8 cellular contexts compared by ENCODE assay signal in genomic region chr6:99393366-99393697, GRCh38. TPM values are rescaled to one million over a fixed set of nuclear protein-coding genes. Genes with fewer than 3 reads are reported as not detected.
DNase-seq lines count a peak whose midpoint lies in the region; ATAC-seq lines count a peak whose summit lies in the region.

No MANE protein-coding gene starts in this region.

- H3K4me3 Mint-ChIP-seq in activated T-cell treated with anti-CD3 and anti-CD28 coated beads, Interleukin-2, amount 50 U/mL, for 24 hours, result peak overlapping the region; percentile 97
- peak overlapping the region; percentile 90 for H3K4me3 Mint-ChIP-seq in activated T-helper 17 cell treated with anti-CD3 and anti-CD28 coated beads, Interleukin-2, amount 50 U/mL, for 72 hours

- H3K9me3 Mint-ChIP-seq in activated T-cell treated with anti-CD3 and anti-CD28 coated beads, Interleukin-2, amount 50 U/mL, for 24 hours, result no peaks in the 10 kb centered on the region
- H3K9me3 Mint-ChIP-seq in activated T-helper 17 cell treated with anti-CD3 and anti-CD28 coated beads, Interleukin-2, amount 50 U/mL, for 72 hours, result no peaks in the 10 kb centered on the region

- DNase-seq in activated T-cell treated with anti-CD3 and anti-CD28 coated beads, Interleukin-2, amount 50 U/mL, for 24 hours, result no peak
- DNase-seq in activated T-cell treated with anti-CD3 and anti-CD28 coated beads for 4 hours, result no peak
- peak; percentile 72 for DNase-seq in superior temporal gyrus (ENCODE audit: extremely low spot score)
- DNase-seq in activated effector memory CD4-positive, alpha-beta T cell treated with anti-CD3 and anti-CD28 coated beads, Interleukin-2, amount 50 U/mL, for 16 hours, result no peak
- no peak for DNase-seq in retina

- peak; percentile 8 for ATAC-seq in HG03095 (IDR thresholded peaks at IDR 0.05; ENCODE audit: unreplicated experiment)
- peak; percentile 9 for ATAC-seq in activated T-helper 17 cell treated with anti-CD3 and anti-CD28 coated beads, Interleukin-2, amount 50 U/mL, for 72 hours (replicated peaks)

- H3K4me3 ChIP-seq in iPS-18c (ENCODE audit: insufficient read depth, low read depth, low read length), result peak overlapping the region; percentile 90

- peaks cover 31% of the 10 kb centered on the region for H3K36me3 Mint-ChIP-seq in activated T-cell treated with anti-CD3 and anti-CD28 coated beads, Interleukin-2, amount 50 U/mL, for 24 hours (ENCODE audit: low read depth)
- peaks cover 12% of the 10 kb centered on the region for H3K36me3 Mint-ChIP-seq in activated T-helper 17 cell treated with anti-CD3 and anti-CD28 coated beads, Interleukin-2, amount 50 U/mL, for 72 hours (ENCODE audit: low read depth)

- no peaks in the 10 kb centered on the region for H3K27me3 Mint-ChIP-seq in activated T-cell treated with anti-CD3 and anti-CD28 coated beads, Interleukin-2, amount 50 U/mL, for 24 hours
- no peaks in the 10 kb centered on the region for H3K27me3 Mint-ChIP-seq in activated T-helper 17 cell treated with anti-CD3 and anti-CD28 coated beads, Interleukin-2, amount 50 U/mL, for 72 hours

- peaks cover 21% of the 10 kb centered on the region for H3K4me1 Mint-ChIP-seq in activated T-cell treated with anti-CD3 and anti-CD28 coated beads, Interleukin-2, amount 50 U/mL, for 24 hours (ENCODE audit: low read depth)
- H3K4me1 Mint-ChIP-seq in activated T-helper 17 cell treated with anti-CD3 and anti-CD28 coated beads, Interleukin-2, amount 50 U/mL, for 72 hours, result no peaks in the 10 kb centered on the region

- H3K9me3 ChIP-seq in iPS-18c (ENCODE audit: control insufficient read depth, insufficient read depth, low read length), result no peaks in the 10 kb centered on the region

- H3K27ac Mint-ChIP-seq in activated T-cell treated with anti-CD3 and anti-CD28 coated beads, Interleukin-2, amount 50 U/mL, for 24 hours, result peak overlapping the region; percentile 96
- peak overlapping the region; percentile 84 for H3K27ac Mint-ChIP-seq in activated T-helper 17 cell treated with anti-CD3 and anti-CD28 coated beads, Interleukin-2, amount 50 U/mL, for 72 hours

RNA-seq across cellular contexts. Expression of gene COQ3, which starts 0.7 kb away (rescaled TPM):
- total RNA-seq in activated T-helper 17 cell treated with anti-CD3 and anti-CD28 coated beads, Interleukin-2, amount 50 U/mL, for 72 hours, result 1 to 10 TPM; 3.0 to 6.9 TPM

RNA-seq across cellular contexts. Expression of gene PNISR, which starts 31.8 kb away (rescaled TPM):
- total RNA-seq in activated T-helper 17 cell treated with anti-CD3 and anti-CD28 coated beads, Interleukin-2, amount 50 U/mL, for 72 hours, result 100 to 1,000 TPM; 115 to 288 TPM

RNA-seq across cellular contexts. Expression of gene FAXC, which starts 43.9 kb away (rescaled TPM):
- under 1 TPM in 1 of 2 donors, not detected in 1; 0.65 TPM for total RNA-seq in activated T-helper 17 cell treated with anti-CD3 and anti-CD28 coated beads, Interleukin-2, amount 50 U/mL, for 72 hours
